In genomic region chr14:61927015-61927414, GRCh38 we compare ENCODE assay signal across 15 cellular contexts.
A peak's percentile ranks its signal among the peaks of the same experiment; 100 is the strongest.
DNase-seq lines count a peak whose midpoint lies in the region; ATAC-seq, FAIRE-seq and TF ChIP-seq lines count a peak whose summit lies in the region.
"Had no signal": no experiment of that assay in that cellular context is flagged by ENCODE, and none has a peak within 500 bp of the region (broad histone marks: within the 10 kb centered on the region; RNA-seq: fewer than 3 reads in every experiment).

No MANE protein-coding gene starts in this region.

- TF ChIP-seq CTCF in AG04450 (IDR thresholded peaks at IDR 0.05; ENCODE audit: low read depth, low read length) (no peak), brain microvascular endothelial cell (IDR thresholded peaks at IDR 0.05; ENCODE audit: low read depth, low read length, missing control alignments) (no peak), left ventricle myocardium inferior (IDR thresholded peaks at IDR 0.05; ENCODE audit: borderline replicate concordance) (no peak), WERI-Rb-1 (IDR thresholded peaks at IDR 0.05; ENCODE audit: low read depth, low read length) (no peak)

- H3K27ac ChIP-seq in AG04450 (ENCODE audit: low read depth, low read length) = peak overlapping the region; percentile 32
- H3K27ac ChIP-seq in brain microvascular endothelial cell = peak overlapping the region; percentile 70
- H3K27ac ChIP-seq in left ventricle myocardium inferior (replicated peaks) = no peak overlapping the region
- no peak overlapping the region for H3K27ac ChIP-seq in WERI-Rb-1
- H3K27ac ChIP-seq: KMS-11, tibial artery had no signal

- intact Hi-C loops in left ventricle myocardium inferior (cut with micrococcal nuclease) = no loop called here

- no peak overlapping the region for H3K4me3 Mint-ChIP-seq in T-helper 2 cell treated with Interferon-gamma antibody and Interleukin-4, amounts not matched to agents 5 μg/mL and 100 μg/mL, for 36 hours

- H3K4me1 ChIP-seq in left ventricle myocardium inferior = no peaks in the 10 kb centered on the region
- H3K4me1 ChIP-seq: BE2C, tibial artery had no signal

- H3K36me3 ChIP-seq in brain microvascular endothelial cell (replicated peaks) = no peaks in the 10 kb centered on the region
- no peaks in the 10 kb centered on the region for H3K36me3 ChIP-seq in left ventricle myocardium inferior
- no peaks in the 10 kb centered on the region for H3K36me3 ChIP-seq in WERI-Rb-1
- H3K36me3 ChIP-seq: BE2C, pancreas, tibial artery had no signal

- H3K9me3 ChIP-seq in AG04450 (ENCODE audit: control insufficient read depth, insufficient read depth, low read length) (no peaks in the 10 kb centered on the region), left ventricle myocardium inferior (replicated peaks) (no peaks in the 10 kb centered on the region), WERI-Rb-1 (ENCODE audit: severe bottlenecking) (no peaks in the 10 kb centered on the region)
- H3K9me3 ChIP-seq: BE2C, pancreas, tibial artery had no signal

- no peaks in the 10 kb centered on the region for H3K4me1 Mint-ChIP-seq in T-helper 2 cell treated with Interferon-gamma antibody and Interleukin-4, amounts not matched to agents 5 μg/mL and 100 μg/mL, for 36 hours (ENCODE audit: low read depth)

- in situ Hi-C loops in brain microvascular endothelial cell (cut with HindIII; ENCODE audit: low pct_ligation_motif_present, low sequenced_read_pairs) = no loop called here

- H3K36me3 Mint-ChIP-seq in T-helper 2 cell treated with Interferon-gamma antibody and Interleukin-4, amounts not matched to agents 5 μg/mL and 100 μg/mL, for 36 hours (ENCODE audit: low read depth) = no peaks in the 10 kb centered on the region

- POLR2A ChIA-PET in AG04450 (lab: Yijun Ruan, JAX) = interaction anchor here (2.0 kb wide), 1 partner anchor 38 kb away, joined by 10 read pairs; no protein-coding TSS in a partner anchor

- no peak overlapping the region for H3K27ac Mint-ChIP-seq in T-helper 2 cell treated with Interferon-gamma antibody and Interleukin-4, amounts not matched to agents 5 μg/mL and 100 μg/mL, for 36 hours

- H3K4me3 ChIP-seq in AG04450 (ENCODE audit: low read depth, low read length) (no peak overlapping the region), brain microvascular endothelial cell (ENCODE audit: low read depth, low read length) (no peak overlapping the region), left ventricle myocardium inferior (no peak overlapping the region), WERI-Rb-1 (ENCODE audit: low read depth, low read length) (no peak overlapping the region)
- H3K4me3 ChIP-seq: pancreas, tibial artery had no signal

- FAIRE-seq in HTR-8/SVneo (lab: Jason Lieb, UNC) = peak; percentile 99
- FAIRE-seq: pancreas had no signal

- DNase-seq in AG04450 (ENCODE audit: low read depth, low spot score) = peak; percentile 30
- peak; percentile 86 for DNase-seq in HTR-8/SVneo (ENCODE audit: insufficient read length, low spot score)
- peak; percentile 31 for DNase-seq in brain microvascular endothelial cell
- peak; percentile 47 for DNase-seq in left kidney (ENCODE audit: low read depth, low spot score)
- DNase-seq in left ventricle myocardium inferior = no peak
- no peak for DNase-seq in T-helper 2 cell treated with Interferon-gamma antibody and Interleukin-4, amounts not matched to agents 5 μg/mL and 100 μg/mL, for 36 hours (ENCODE audit: low spot score)
- no peak for DNase-seq in WERI-Rb-1
- DNase-seq: BE2C, caudate nucleus, DND-41, NCI-H146, pancreas, tibial artery had no signal

- H3K9me3 Mint-ChIP-seq in T-helper 2 cell treated with Interferon-gamma antibody and Interleukin-4, amounts not matched to agents 5 μg/mL and 100 μg/mL, for 36 hours = no peaks in the 10 kb centered on the region

- CTCF ChIA-PET in AG04450 (lab: Charles Lee) = interaction anchor here (0.6 to 3.5 kb wide), 5 partner anchors 33 to 630 kb away, joined by 3 to 77 read pairs (median 3); no protein-coding TSS in a partner anchor

- H3K27me3 Mint-ChIP-seq in T-helper 2 cell treated with Interferon-gamma antibody and Interleukin-4, amounts not matched to agents 5 μg/mL and 100 μg/mL, for 36 hours (ENCODE audit: low read depth) = peaks cover 33% of the 10 kb centered on the region

- ATAC-seq in GM21367 (IDR thresholded peaks at IDR 0.05; ENCODE audit: unreplicated experiment) = no peak

- H3K27me3 ChIP-seq in AG04450 (ENCODE audit: control insufficient read depth, insufficient read depth, low read length) (no peaks in the 10 kb centered on the region), brain microvascular endothelial cell (replicated peaks) (no peaks in the 10 kb centered on the region), left ventricle myocardium inferior (ENCODE audit: low read depth) (peaks cover 9% of the 10 kb centered on the region), WERI-Rb-1 (ENCODE audit: insufficient read depth, low read depth, severe bottlenecking) (no peaks in the 10 kb centered on the region)
- H3K27me3 ChIP-seq: pancreas, tibial artery had no signal

Comparison
In these comparisons a context has a peak if more than half of its experiments do, and no peak if none do; other contexts are left out.
1. DNase-seq: peak in AG04450 (single experiment), HTR-8/SVneo (single experiment), brain microvascular endothelial cell (single experiment) and left kidney (single experiment); none in left ventricle myocardium inferior (single experiment), T-helper 2 cell treated with Interferon-gamma antibody and Interleukin-4, amounts not matched to agents 5 μg/mL and 100 μg/mL, for 36 hours (single experiment) and WERI-Rb-1 (single experiment).
2. H3K27ac ChIP-seq: peak in AG04450 (single experiment) and brain microvascular endothelial cell (single experiment); none in left ventricle myocardium inferior (single experiment) and WERI-Rb-1 (single experiment).